Comparison of ENCODE assay signal across 1 cellular context in the genomic region with DNA sequence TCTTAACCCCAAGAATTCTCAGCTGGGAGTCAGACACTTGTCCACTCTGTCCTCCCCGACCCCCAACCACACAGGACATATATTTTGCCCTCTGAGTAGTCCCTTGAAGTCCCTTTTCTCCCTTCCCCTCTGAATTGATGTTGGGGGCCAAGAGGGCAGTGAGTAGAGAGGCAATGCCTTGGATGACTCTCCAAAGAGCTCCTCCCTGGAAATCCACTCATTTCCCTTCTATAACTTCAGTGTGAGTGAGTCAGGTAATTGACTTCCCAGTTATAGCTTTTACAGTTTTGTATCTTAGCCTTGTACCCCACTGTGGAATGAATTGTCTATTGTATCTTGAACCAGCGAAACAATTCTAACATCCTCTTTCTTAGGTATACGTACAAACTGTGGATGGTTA.
TF ChIP-seq lines count a peak whose summit lies in the region.

No MANE protein-coding gene starts in this region.

TF ChIP-seq in endothelial cell of umbilical vein, 7 proteins besides CTCF, POLR2A, EP300 and RAD21 (continued from another document):
- TF ChIP-seq POLR2AphosphoS5 (IDR thresholded peaks at IDR 0.05; ENCODE audit: insufficient read depth, low read depth, low read length) (peak; percentile 77), EZH2 (IDR thresholded peaks at IDR 0.05; ENCODE audit: borderline replicate concordance, low read depth, low read length, severe bottlenecking) (no peak)
- TF ChIP-seq, protein P1, sequence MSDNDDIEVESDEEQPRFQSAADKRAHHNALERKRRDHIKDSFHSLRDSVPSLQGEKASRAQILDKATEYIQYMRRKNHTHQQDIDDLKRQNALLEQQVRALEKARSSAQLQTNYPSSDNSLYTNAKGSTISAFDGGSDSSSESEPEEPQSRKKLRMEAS (IDR thresholded peaks at IDR 0.05; ENCODE audit: insufficient read depth, insufficient read length), result no peak
TF ChIP-seq in endothelial cell of umbilical vein: peak in this region for 4.
